1 cellular context compared by ENCODE assay signal in the genomic region with DNA sequence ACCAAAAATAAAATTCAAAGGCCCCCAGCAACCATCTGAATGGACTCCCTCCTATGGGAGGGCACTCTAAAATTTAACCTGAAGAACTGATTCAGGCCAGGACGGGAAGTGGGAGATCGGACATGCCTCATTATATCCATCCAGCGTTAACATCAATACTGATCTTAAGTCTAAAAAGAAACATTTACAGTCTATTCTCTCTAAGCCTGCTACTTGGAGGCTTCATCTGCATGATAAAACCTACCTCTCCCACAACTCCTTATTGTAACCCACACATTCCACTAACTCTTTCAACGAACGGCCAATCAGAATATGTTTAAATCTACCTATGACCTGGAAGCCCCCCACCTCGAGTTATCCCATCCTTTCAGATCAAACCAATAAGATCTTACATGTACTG.
TF ChIP-seq lines count a peak whose summit lies in the region.

No MANE protein-coding gene starts in this region.

TF ChIP-seq in WTC11, 78 proteins besides CTCF, POLR2A, EP300 and RAD21 (continued from another document):
- TF ChIP-seq, protein P1, sequence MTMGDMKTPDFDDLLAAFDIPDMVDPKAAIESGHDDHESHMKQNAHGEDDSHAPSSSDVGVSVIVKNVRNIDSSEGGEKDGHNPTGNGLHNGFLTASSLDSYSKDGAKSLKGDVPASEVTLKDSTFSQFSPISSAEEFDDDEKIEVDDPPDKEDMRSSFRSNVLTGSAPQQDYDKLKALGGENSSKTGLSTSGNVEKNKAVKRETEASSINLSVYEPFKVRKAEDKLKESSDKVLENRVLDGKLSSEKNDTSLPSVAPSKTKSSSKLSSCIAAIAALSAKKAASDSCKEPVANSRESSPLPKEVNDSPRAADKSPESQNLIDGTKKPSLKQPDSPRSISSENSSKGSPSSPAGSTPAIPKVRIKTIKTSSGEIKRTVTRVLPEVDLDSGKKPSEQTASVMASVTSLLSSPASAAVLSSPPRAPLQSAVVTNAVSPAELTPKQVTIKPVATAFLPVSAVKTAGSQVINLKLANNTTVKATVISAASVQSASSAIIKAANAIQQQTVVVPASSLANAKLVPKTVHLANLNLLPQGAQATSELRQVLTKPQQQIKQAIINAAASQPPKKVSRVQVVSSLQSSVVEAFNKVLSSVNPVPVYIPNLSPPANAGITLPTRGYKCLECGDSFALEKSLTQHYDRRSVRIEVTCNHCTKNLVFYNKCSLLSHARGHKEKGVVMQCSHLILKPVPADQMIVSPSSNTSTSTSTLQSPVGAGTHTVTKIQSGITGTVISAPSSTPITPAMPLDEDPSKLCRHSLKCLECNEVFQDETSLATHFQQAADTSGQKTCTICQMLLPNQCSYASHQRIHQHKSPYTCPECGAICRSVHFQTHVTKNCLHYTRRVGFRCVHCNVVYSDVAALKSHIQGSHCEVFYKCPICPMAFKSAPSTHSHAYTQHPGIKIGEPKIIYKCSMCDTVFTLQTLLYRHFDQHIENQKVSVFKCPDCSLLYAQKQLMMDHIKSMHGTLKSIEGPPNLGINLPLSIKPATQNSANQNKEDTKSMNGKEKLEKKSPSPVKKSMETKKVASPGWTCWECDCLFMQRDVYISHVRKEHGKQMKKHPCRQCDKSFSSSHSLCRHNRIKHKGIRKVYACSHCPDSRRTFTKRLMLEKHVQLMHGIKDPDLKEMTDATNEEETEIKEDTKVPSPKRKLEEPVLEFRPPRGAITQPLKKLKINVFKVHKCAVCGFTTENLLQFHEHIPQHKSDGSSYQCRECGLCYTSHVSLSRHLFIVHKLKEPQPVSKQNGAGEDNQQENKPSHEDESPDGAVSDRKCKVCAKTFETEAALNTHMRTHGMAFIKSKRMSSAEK (CRISPR knock-in tag; IDR thresholded peaks at IDR 0.05; ENCODE audit: borderline replicate concordance), result no peak
- TF ChIP-seq, protein P2, sequence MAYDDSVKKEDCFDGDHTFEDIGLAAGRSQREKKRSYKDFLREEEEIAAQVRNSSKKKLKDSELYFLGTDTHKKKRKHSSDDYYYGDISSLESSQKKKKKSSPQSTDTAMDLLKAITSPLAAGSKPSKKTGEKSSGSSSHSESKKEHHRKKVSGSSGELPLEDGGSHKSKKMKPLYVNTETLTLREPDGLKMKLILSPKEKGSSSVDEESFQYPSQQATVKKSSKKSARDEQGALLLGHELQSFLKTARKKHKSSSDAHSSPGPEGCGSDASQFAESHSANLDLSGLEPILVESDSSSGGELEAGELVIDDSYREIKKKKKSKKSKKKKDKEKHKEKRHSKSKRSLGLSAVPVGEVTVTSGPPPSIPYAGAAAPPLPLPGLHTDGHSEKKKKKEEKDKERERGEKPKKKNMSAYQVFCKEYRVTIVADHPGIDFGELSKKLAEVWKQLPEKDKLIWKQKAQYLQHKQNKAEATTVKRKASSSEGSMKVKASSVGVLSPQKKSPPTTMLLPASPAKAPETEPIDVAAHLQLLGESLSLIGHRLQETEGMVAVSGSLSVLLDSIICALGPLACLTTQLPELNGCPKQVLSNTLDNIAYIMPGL (CRISPR knock-in tag; IDR thresholded peaks at IDR 0.05), result no peak
- TF ChIP-seq, protein P3, sequence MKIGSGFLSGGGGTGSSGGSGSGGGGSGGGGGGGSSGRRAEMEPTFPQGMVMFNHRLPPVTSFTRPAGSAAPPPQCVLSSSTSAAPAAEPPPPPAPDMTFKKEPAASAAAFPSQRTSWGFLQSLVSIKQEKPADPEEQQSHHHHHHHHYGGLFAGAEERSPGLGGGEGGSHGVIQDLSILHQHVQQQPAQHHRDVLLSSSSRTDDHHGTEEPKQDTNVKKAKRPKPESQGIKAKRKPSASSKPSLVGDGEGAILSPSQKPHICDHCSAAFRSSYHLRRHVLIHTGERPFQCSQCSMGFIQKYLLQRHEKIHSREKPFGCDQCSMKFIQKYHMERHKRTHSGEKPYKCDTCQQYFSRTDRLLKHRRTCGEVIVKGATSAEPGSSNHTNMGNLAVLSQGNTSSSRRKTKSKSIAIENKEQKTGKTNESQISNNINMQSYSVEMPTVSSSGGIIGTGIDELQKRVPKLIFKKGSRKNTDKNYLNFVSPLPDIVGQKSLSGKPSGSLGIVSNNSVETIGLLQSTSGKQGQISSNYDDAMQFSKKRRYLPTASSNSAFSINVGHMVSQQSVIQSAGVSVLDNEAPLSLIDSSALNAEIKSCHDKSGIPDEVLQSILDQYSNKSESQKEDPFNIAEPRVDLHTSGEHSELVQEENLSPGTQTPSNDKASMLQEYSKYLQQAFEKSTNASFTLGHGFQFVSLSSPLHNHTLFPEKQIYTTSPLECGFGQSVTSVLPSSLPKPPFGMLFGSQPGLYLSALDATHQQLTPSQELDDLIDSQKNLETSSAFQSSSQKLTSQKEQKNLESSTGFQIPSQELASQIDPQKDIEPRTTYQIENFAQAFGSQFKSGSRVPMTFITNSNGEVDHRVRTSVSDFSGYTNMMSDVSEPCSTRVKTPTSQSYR (CRISPR knock-in tag; IDR thresholded peaks at IDR 0.05), result no peak
- TF ChIP-seq, protein P4, sequence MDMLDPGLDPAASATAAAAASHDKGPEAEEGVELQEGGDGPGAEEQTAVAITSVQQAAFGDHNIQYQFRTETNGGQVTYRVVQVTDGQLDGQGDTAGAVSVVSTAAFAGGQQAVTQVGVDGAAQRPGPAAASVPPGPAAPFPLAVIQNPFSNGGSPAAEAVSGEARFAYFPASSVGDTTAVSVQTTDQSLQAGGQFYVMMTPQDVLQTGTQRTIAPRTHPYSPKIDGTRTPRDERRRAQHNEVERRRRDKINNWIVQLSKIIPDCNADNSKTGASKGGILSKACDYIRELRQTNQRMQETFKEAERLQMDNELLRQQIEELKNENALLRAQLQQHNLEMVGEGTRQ (CRISPR knock-in tag; IDR thresholded peaks at IDR 0.05), result no peak
